8 cellular contexts compared by ENCODE assay signal in genomic region chr1:25198731-25199231, GRCh38. TPM values are rescaled to one million over a fixed set of nuclear protein-coding genes. Genes with fewer than 3 reads are reported as not detected.
DNase-seq lines count a peak whose midpoint lies in the region; ATAC-seq and TF ChIP-seq lines count a peak whose summit lies in the region.

No MANE protein-coding gene starts in this region.

- H3K4me3 ChIP-seq in CD8-positive, alpha-beta T cell (ENCODE audit: low read depth, low read length) = no peak overlapping the region
- no peak overlapping the region for H3K4me3 ChIP-seq in neuronal stem cell (ENCODE audit: low read length in 2 of 2)

- H3K4me2 ChIP-seq in neuronal stem cell (ENCODE audit: insufficient read depth, low read length, poor library complexity, severe bottlenecking) = no peak overlapping the region

- peak; percentile 8 for TF ChIP-seq CTCF in CD8-positive, alpha-beta T cell (IDR thresholded peaks at IDR 0.05)

- H2BK120ac ChIP-seq in neuronal stem cell (ENCODE audit: low read depth, low read length) = no peak overlapping the region

- peak overlapping the region; percentile 57 for H3K4me3 Mint-ChIP-seq in CD8-positive, alpha-beta T cell
- H3K4me3 Mint-ChIP-seq in activated T-helper 1 cell treated with anti-CD3 and anti-CD28 coated beads, Interleukin-12 subunit alpha, Interleukin-12 subunit beta, Interleukin-2, Interleukin-4 antibody, amounts not matched to agents 30 ng/mL and 10 ng/mL and 1 ng/mL, durations not matched to agents 14 hours and 24 hours and 36 hours = no peak overlapping the region

- no peaks in the 10 kb centered on the region for H3K36me3 ChIP-seq in CD8-positive, alpha-beta T cell (ENCODE audit: insufficient read depth, low read length)
- no peaks in the 10 kb centered on the region for H3K36me3 ChIP-seq in neuronal stem cell (replicated peaks in 1 of 2; ENCODE audit: control insufficient read depth in 2 of 2, insufficient read depth in 2 of 2, low read length in 2 of 2)

- no peaks in the 10 kb centered on the region for H3K79me1 ChIP-seq in neuronal stem cell (ENCODE audit: low read depth, low read length)

- no peak overlapping the region for H4K8ac ChIP-seq in neuronal stem cell (ENCODE audit: low read depth, low read length)

- peak overlapping the region; percentile 58 for H3K18ac ChIP-seq in neuronal stem cell (ENCODE audit: low read length)

- peaks cover 24% of the 10 kb centered on the region for H3K4me1 ChIP-seq in CD8-positive, alpha-beta T cell (ENCODE audit: insufficient read depth, low read length)
- H3K4me1 ChIP-seq in neuronal stem cell (ENCODE audit: control insufficient read depth in 2 of 2, insufficient read depth in 1 of 2, low read depth in 1 of 2, low read length in 2 of 2) = peaks cover 7 to 18% of the 10 kb centered on the region in 2 donors

- peak overlapping the region; percentile 95 for H3K14ac ChIP-seq in neuronal stem cell (ENCODE audit: low read length)

- H2AFZ ChIP-seq in neuronal stem cell (ENCODE audit: low read length) = peak overlapping the region; percentile 6

- no peak overlapping the region for H3K9ac ChIP-seq in neuronal stem cell (ENCODE audit: low read depth, low read length, poor library complexity)

- H3K23ac ChIP-seq in neuronal stem cell (ENCODE audit: low read depth, low read length, poor library complexity) = no peak overlapping the region

- POLR2A ChIA-PET in CD8-positive, alpha-beta T cell (lab: Charles Lee) = no interaction called here

- H3K9me3 Mint-ChIP-seq in CD8-positive, alpha-beta T cell = no peaks in the 10 kb centered on the region
- H3K9me3 Mint-ChIP-seq in activated T-helper 1 cell treated with anti-CD3 and anti-CD28 coated beads, Interleukin-12 subunit alpha, Interleukin-12 subunit beta, Interleukin-2, Interleukin-4 antibody, amounts not matched to agents 30 ng/mL and 10 ng/mL and 1 ng/mL, durations not matched to agents 14 hours and 24 hours and 36 hours = no peaks in the 10 kb centered on the region

- peak overlapping the region; percentile 80 for H3K27ac Mint-ChIP-seq in CD8-positive, alpha-beta T cell
- no peak overlapping the region for H3K27ac Mint-ChIP-seq in activated T-helper 1 cell treated with anti-CD3 and anti-CD28 coated beads, Interleukin-12 subunit alpha, Interleukin-12 subunit beta, Interleukin-2, Interleukin-4 antibody, amounts not matched to agents 30 ng/mL and 10 ng/mL and 1 ng/mL, durations not matched to agents 14 hours and 24 hours and 36 hours

- H2BK15ac ChIP-seq in neuronal stem cell (ENCODE audit: low read length) = peak overlapping the region; percentile 7

- H3K27me3 Mint-ChIP-seq in CD8-positive, alpha-beta T cell (ENCODE audit: low read depth) = peaks cover 4% of the 10 kb centered on the region
- peaks cover 15% of the 10 kb centered on the region for H3K27me3 Mint-ChIP-seq in activated T-helper 1 cell treated with anti-CD3 and anti-CD28 coated beads, Interleukin-12 subunit alpha, Interleukin-12 subunit beta, Interleukin-2, Interleukin-4 antibody, amounts not matched to agents 30 ng/mL and 10 ng/mL and 1 ng/mL, durations not matched to agents 14 hours and 24 hours and 36 hours (ENCODE audit: insufficient read depth)

- ATAC-seq in CD8-positive, alpha-beta T cell = peak; percentile 91
- ATAC-seq in GM19463 (IDR thresholded peaks at IDR 0.05; ENCODE audit: unreplicated experiment) = no peak

- no peak overlapping the region for H3K27ac ChIP-seq in CD8-positive, alpha-beta T cell (ENCODE audit: low read depth, low read length)
- peak overlapping the region; percentile 7 for H3K27ac ChIP-seq in cingulate gyrus (ENCODE audit: low read depth, low read length)
- no peak overlapping the region for H3K27ac ChIP-seq in neuronal stem cell (replicated peaks; ENCODE audit: low read length)

- no peak overlapping the region for H4K91ac ChIP-seq in neuronal stem cell (ENCODE audit: low read depth, low read length, poor library complexity)

- no CpG with 5 or more reads among the region's 18 CpGs for WGBS in neuronal stem cell (ENCODE audit: extremely low coverage in 2 of 2, insufficient read length in 2 of 2, insufficient replicate concordance in 1 of 2), 2 donors

- no peak overlapping the region for H2BK12ac ChIP-seq in neuronal stem cell (ENCODE audit: low read length)

- peak in 3 of 7 experiments; percentile 26 to 50 (median 39) for DNase-seq in CD8-positive, alpha-beta T cell
- peak; percentile 79 for DNase-seq in NCI-H1105 (lab: John Stamatoyannopoulos, UW)
- no peak for DNase-seq in neuronal stem cell (ENCODE audit: low spot score)
- no peak for DNase-seq in activated T-helper 1 cell treated with anti-CD3 and anti-CD28 coated beads, Interleukin-12 subunit alpha, Interleukin-12 subunit beta, Interleukin-2, Interleukin-4 antibody, amounts not matched to agents 30 ng/mL and 10 ng/mL and 1 ng/mL, durations not matched to agents 14 hours and 24 hours and 36 hours (ENCODE audit: low spot score)
- no peak for DNase-seq in T-helper 2 cell
- DNase-seq in AML-193 (lab: John Stamatoyannopoulos, UW) = no peak

- H3K4me1 Mint-ChIP-seq in CD8-positive, alpha-beta T cell (ENCODE audit: low read depth) = peaks cover 24% of the 10 kb centered on the region
- H3K4me1 Mint-ChIP-seq in activated T-helper 1 cell treated with anti-CD3 and anti-CD28 coated beads, Interleukin-12 subunit alpha, Interleukin-12 subunit beta, Interleukin-2, Interleukin-4 antibody, amounts not matched to agents 30 ng/mL and 10 ng/mL and 1 ng/mL, durations not matched to agents 14 hours and 24 hours and 36 hours (ENCODE audit: low read depth) = no peaks in the 10 kb centered on the region

- no peaks in the 10 kb centered on the region for H3K36me3 Mint-ChIP-seq in CD8-positive, alpha-beta T cell
- H3K36me3 Mint-ChIP-seq in activated T-helper 1 cell treated with anti-CD3 and anti-CD28 coated beads, Interleukin-12 subunit alpha, Interleukin-12 subunit beta, Interleukin-2, Interleukin-4 antibody, amounts not matched to agents 30 ng/mL and 10 ng/mL and 1 ng/mL, durations not matched to agents 14 hours and 24 hours and 36 hours (ENCODE audit: low read depth) = no peaks in the 10 kb centered on the region

- intact Hi-C loops in CD8-positive, alpha-beta T cell (cut with DNase I, micrococcal nuclease) = no loop called here
- intact Hi-C loops in activated T-helper 1 cell treated with anti-CD3 and anti-CD28 coated beads, Interleukin-12 subunit alpha, Interleukin-12 subunit beta, Interleukin-2, Interleukin-4 antibody, amounts not matched to agents 30 ng/mL and 10 ng/mL and 1 ng/mL, durations not matched to agents 14 hours and 24 hours and 36 hours (cut with micrococcal nuclease) = no loop called here

- no peak overlapping the region for H2AK5ac ChIP-seq in neuronal stem cell (ENCODE audit: low read depth, low read length)

- H3K27me3 ChIP-seq in CD8-positive, alpha-beta T cell (ENCODE audit: insufficient read depth, low read length) = no peaks in the 10 kb centered on the region
- H3K27me3 ChIP-seq in neuronal stem cell (ENCODE audit: control insufficient read depth in 3 of 3, insufficient read depth in 3 of 3, low read depth in 1 of 3, low read length in 3 of 3) = peaks cover 0 to 35% (median 0%) of the 10 kb centered on the region in 3 experiments

- no peaks in the 10 kb centered on the region for H3K9me3 ChIP-seq in CD8-positive, alpha-beta T cell (ENCODE audit: low read length)
- H3K9me3 ChIP-seq in neuronal stem cell (replicated peaks in 1 of 2; ENCODE audit: control insufficient read depth in 2 of 2, insufficient read depth in 1 of 2, low read depth in 1 of 2, low read length in 2 of 2) = no peaks in the 10 kb centered on the region

- H2BK5ac ChIP-seq in neuronal stem cell (ENCODE audit: low read length) = no peak overlapping the region

- CTCF ChIA-PET in CD8-positive, alpha-beta T cell (lab: Charles Lee) = interaction anchor here (0.9 to 2.6 kb wide), 3 partner anchors 16 to 511 kb away, joined by 3 to 11 read pairs (median 3); no protein-coding TSS in a partner anchor

- H3K4ac ChIP-seq in neuronal stem cell (ENCODE audit: low read length) = no peak overlapping the region

RNA-seq across cellular contexts. Expression of gene SYF2, which starts 33.5 kb away (rescaled TPM):
- total RNA-seq in CD8-positive, alpha-beta T cell = 100 to 1,000 TPM; 103 to 118 TPM
- polyA plus RNA-seq in neuronal stem cell (2013, experiment 1 of 2) = 69.8 TPM
- polyA plus RNA-seq in neuronal stem cell (2013, experiment 2 of 2) = 71.9 TPM
- 40.7 and 41.4 TPM in 2 replicates for total RNA-seq in activated T-helper 1 cell treated with anti-CD3 and anti-CD28 coated beads, Interleukin-12 subunit alpha, Interleukin-12 subunit beta, Interleukin-2, Interleukin-4 antibody, amounts not matched to agents 30 ng/mL and 10 ng/mL and 1 ng/mL, durations not matched to agents 14 hours and 24 hours and 36 hours

RNA-seq across cellular contexts. Expression of gene RSRP1, which starts 48.5 kb away (rescaled TPM):
- 100 to 1,000 TPM; 472 to 482 TPM for total RNA-seq in CD8-positive, alpha-beta T cell
- 46.6 TPM for polyA plus RNA-seq in neuronal stem cell (2013, experiment 1 of 2)
- polyA plus RNA-seq in neuronal stem cell (2013, experiment 2 of 2) = 46.6 TPM
- total RNA-seq in activated T-helper 1 cell treated with anti-CD3 and anti-CD28 coated beads, Interleukin-12 subunit alpha, Interleukin-12 subunit beta, Interleukin-2, Interleukin-4 antibody, amounts not matched to agents 30 ng/mL and 10 ng/mL and 1 ng/mL, durations not matched to agents 14 hours and 24 hours and 36 hours = 123 and 129 TPM in 2 replicates
